Comparison of ENCODE assay signal across 1 cellular context in the genomic region with DNA sequence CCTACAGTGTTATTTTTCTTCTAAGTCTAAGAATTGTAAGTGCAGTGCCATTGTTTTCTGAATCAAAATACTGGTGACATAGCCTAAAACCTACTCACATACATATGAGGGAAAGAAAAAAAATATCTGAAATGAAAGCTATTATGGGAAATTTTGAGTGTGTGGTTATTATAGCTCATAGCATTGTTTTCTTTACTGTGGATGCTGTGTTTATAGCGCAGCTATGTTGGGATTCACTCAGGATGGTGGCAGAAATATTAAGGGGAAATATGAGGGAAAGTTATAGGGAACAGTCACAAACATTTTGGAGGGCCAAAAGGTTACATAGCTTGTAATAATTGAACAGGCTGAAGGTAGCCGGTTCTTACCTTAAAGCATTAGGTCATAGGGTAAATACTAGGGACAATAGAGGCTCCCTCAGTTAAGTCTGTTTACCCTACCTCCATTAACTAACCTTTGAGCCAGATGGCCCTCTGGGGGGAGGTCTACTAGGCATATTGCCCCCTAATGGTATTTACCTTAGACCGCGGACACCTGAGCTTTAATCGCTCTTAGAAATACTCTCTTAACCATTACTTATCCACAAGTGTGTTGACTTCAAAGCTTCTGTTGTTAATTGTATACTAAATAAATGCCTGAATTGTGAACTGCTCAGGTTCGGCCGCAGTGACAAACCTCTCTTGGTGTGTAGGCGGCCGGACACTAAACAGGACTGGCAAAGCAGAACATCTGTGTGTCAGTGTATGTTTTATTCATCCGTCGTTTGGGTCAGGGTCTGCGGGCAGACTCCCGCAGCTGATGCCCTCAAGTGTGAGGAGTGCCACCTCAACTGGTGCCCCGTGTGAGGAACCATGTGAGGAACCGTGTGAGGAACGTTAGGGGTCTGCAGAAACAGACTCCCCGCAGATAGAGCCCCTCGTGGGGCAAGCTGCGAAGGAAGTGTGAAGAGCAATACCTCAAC.
TF ChIP-seq lines count a peak whose summit lies in the region.

No MANE protein-coding gene starts in this region.

TF ChIP-seq in HepG2, 621 proteins besides CTCF, POLR2A, EP300 and RAD21 (continued from another document and continues in another):
- TF ChIP-seq, protein P1, sequence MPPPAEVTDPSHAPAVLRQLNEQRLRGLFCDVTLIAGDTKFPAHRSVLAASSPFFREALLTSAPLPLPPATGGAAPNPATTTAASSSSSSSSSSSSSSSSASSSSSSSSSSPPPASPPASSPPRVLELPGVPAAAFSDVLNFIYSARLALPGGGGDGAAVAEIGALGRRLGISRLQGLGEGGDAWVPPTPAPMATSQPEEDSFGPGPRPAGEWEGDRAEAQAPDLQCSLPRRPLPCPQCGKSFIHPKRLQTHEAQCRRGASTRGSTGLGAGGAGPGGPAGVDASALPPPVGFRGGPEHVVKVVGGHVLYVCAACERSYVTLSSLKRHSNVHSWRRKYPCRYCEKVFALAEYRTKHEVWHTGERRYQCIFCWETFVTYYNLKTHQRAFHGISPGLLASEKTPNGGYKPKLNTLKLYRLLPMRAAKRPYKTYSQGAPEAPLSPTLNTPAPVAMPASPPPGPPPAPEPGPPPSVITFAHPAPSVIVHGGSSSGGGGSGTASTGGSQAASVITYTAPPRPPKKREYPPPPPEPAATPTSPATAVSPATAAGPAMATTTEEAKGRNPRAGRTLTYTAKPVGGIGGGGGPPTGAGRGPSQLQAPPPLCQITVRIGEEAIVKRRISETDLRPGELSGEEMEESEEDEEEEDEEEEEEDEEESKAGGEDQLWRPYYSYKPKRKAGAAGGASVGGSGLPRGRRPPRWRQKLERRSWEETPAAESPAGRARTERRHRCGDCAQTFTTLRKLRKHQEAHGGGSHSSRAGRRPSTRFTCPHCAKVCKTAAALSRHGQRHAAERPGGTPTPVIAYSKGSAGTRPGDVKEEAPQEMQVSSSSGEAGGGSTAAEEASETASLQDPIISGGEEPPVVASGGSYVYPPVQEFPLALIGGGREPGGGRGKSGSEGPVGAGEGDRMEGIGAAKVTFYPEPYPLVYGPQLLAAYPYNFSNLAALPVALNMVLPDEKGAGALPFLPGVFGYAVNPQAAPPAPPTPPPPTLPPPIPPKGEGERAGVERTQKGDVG (CRISPR knock-in tag; IDR thresholded peaks at IDR 0.05; ENCODE audit: borderline replicate concordance): peak; percentile 90; the same call in 1 of the 2 replicates
- TF ChIP-seq, protein P2, sequence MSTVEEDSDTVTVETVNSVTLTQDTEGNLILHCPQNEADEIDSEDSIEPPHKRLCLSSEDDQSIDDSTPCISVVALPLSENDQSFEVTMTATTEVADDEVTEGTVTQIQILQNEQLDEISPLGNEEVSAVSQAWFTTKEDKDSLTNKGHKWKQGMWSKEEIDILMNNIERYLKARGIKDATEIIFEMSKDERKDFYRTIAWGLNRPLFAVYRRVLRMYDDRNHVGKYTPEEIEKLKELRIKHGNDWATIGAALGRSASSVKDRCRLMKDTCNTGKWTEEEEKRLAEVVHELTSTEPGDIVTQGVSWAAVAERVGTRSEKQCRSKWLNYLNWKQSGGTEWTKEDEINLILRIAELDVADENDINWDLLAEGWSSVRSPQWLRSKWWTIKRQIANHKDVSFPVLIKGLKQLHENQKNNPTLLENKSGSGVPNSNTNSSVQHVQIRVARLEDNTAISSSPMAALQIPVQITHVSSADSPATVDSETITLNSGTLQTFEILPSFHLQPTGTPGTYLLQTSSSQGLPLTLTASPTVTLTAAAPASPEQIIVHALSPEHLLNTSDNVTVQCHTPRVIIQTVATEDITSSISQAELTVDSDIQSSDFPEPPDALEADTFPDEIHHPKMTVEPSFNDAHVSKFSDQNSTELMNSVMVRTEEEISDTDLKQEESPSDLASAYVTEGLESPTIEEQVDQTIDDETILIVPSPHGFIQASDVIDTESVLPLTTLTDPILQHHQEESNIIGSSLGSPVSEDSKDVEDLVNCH (CRISPR knock-in tag; IDR thresholded peaks at IDR 0.05): no peak
- TF ChIP-seq HNRNPL (IDR thresholded peaks at IDR 0.05; ENCODE audit: low read depth, low read length): 0 out of 2 replicates have a peak, but pooled peaks have one; percentile 66
- no peak for TF ChIP-seq NR3C1 (CRISPR knock-in tag; IDR thresholded peaks at IDR 0.05)
- no peak for TF ChIP-seq ZNF232 (CRISPR knock-in tag; IDR thresholded peaks at IDR 0.05; ENCODE audit: borderline replicate concordance)
- TF ChIP-seq ZMYM2 (CRISPR knock-in tag; IDR thresholded peaks at IDR 0.05): peak; percentile 86
- 0 out of 2 replicates have a peak, but pooled peaks have one; percentile 46 for TF ChIP-seq ZNF205 (CRISPR knock-in tag; IDR thresholded peaks at IDR 0.05)
- peak; percentile 70; the same call in 1 of the 2 replicates for TF ChIP-seq SMAD3 (CRISPR knock-in tag; IDR thresholded peaks at IDR 0.05)
- 0 out of 2 replicates have a peak, but pooled peaks have one; percentile 30 for TF ChIP-seq ZNF749 (CRISPR knock-in tag; IDR thresholded peaks at IDR 0.05; ENCODE audit: borderline replicate concordance)
- no peak for TF ChIP-seq ZBTB3 (CRISPR knock-in tag; IDR thresholded peaks at IDR 0.05; ENCODE audit: borderline replicate concordance, low read depth)
- TF ChIP-seq AHR (CRISPR knock-in tag; IDR thresholded peaks at IDR 0.05): no peak
- TF ChIP-seq ZNF607 (CRISPR knock-in tag; IDR thresholded peaks at IDR 0.05; ENCODE audit: borderline replicate concordance): no peak
- TF ChIP-seq, protein P3, sequence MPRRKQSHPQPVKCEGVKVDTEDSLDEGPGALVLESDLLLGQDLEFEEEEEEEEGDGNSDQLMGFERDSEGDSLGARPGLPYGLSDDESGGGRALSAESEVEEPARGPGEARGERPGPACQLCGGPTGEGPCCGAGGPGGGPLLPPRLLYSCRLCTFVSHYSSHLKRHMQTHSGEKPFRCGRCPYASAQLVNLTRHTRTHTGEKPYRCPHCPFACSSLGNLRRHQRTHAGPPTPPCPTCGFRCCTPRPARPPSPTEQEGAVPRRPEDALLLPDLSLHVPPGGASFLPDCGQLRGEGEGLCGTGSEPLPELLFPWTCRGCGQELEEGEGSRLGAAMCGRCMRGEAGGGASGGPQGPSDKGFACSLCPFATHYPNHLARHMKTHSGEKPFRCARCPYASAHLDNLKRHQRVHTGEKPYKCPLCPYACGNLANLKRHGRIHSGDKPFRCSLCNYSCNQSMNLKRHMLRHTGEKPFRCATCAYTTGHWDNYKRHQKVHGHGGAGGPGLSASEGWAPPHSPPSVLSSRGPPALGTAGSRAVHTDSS (CRISPR knock-in tag; conservative IDR thresholded peaks at IDR 0.05): no peak
- peak; percentile 61; the same call in 1 of the 2 replicates for TF ChIP-seq ZFP1 (CRISPR knock-in tag; IDR thresholded peaks at IDR 0.05)
- TF ChIP-seq, protein P4, sequence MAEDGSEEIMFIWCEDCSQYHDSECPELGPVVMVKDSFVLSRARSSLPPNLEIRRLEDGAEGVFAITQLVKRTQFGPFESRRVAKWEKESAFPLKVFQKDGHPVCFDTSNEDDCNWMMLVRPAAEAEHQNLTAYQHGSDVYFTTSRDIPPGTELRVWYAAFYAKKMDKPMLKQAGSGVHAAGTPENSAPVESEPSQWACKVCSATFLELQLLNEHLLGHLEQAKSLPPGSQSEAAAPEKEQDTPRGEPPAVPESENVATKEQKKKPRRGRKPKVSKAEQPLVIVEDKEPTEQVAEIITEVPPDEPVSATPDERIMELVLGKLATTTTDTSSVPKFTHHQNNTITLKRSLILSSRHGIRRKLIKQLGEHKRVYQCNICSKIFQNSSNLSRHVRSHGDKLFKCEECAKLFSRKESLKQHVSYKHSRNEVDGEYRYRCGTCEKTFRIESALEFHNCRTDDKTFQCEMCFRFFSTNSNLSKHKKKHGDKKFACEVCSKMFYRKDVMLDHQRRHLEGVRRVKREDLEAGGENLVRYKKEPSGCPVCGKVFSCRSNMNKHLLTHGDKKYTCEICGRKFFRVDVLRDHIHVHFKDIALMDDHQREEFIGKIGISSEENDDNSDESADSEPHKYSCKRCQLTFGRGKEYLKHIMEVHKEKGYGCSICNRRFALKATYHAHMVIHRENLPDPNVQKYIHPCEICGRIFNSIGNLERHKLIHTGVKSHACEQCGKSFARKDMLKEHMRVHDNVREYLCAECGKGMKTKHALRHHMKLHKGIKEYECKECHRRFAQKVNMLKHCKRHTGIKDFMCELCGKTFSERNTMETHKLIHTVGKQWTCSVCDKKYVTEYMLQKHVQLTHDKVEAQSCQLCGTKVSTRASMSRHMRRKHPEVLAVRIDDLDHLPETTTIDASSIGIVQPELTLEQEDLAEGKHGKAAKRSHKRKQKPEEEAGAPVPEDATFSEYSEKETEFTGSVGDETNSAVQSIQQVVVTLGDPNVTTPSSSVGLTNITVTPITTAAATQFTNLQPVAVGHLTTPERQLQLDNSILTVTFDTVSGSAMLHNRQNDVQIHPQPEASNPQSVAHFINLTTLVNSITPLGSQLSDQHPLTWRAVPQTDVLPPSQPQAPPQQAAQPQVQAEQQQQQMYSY (CRISPR knock-in tag; IDR thresholded peaks at IDR 0.05): no peak
- no peak; the same call in 1 of the 2 replicates for TF ChIP-seq MIER3 (CRISPR knock-in tag; IDR thresholded peaks at IDR 0.05; ENCODE audit: borderline replicate concordance)
- peak; percentile 95 for TF ChIP-seq NR2F6 (IDR thresholded peaks at IDR 0.05)
- peak; percentile 86 for TF ChIP-seq NR2F6 (CRISPR knock-in tag; IDR thresholded peaks at IDR 0.05)
- no peak; the same call in 1 of the 2 replicates for TF ChIP-seq ZSCAN25 (CRISPR knock-in tag; IDR thresholded peaks at IDR 0.05)
- no peak for TF ChIP-seq CENPT (CRISPR knock-in tag; IDR thresholded peaks at IDR 0.05; ENCODE audit: low read depth)
- TF ChIP-seq, protein P5, sequence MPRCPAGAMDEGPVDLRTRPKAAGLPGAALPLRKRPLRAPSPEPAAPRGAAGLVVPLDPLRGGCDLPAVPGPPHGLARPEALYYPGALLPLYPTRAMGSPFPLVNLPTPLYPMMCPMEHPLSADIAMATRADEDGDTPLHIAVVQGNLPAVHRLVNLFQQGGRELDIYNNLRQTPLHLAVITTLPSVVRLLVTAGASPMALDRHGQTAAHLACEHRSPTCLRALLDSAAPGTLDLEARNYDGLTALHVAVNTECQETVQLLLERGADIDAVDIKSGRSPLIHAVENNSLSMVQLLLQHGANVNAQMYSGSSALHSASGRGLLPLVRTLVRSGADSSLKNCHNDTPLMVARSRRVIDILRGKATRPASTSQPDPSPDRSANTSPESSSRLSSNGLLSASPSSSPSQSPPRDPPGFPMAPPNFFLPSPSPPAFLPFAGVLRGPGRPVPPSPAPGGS (CRISPR knock-in tag; IDR thresholded peaks at IDR 0.05): no peak
- no peak for TF ChIP-seq TP53 (CRISPR knock-in tag; conservative IDR thresholded peaks at IDR 0.05)
- no peak for TF ChIP-seq ZBTB42 (CRISPR knock-in tag; IDR thresholded peaks at IDR 0.05)
- TF ChIP-seq PAX8 (CRISPR knock-in tag; IDR thresholded peaks at IDR 0.05; ENCODE audit: borderline replicate concordance): no peak
- no peak for TF ChIP-seq ZNF780A (CRISPR knock-in tag; IDR thresholded peaks at IDR 0.05)
- TF ChIP-seq XRCC5 (optimal IDR thresholded peaks at IDR 0.05; ENCODE audit: low read length): no peak
- TF ChIP-seq KLF13 (CRISPR knock-in tag; IDR thresholded peaks at IDR 0.05): no peak
- TF ChIP-seq, protein P6, sequence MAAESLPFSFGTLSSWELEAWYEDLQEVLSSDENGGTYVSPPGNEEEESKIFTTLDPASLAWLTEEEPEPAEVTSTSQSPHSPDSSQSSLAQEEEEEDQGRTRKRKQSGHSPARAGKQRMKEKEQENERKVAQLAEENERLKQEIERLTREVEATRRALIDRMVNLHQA (CRISPR knock-in tag; IDR thresholded peaks at IDR 0.05): no peak
- TF ChIP-seq, protein P7, sequence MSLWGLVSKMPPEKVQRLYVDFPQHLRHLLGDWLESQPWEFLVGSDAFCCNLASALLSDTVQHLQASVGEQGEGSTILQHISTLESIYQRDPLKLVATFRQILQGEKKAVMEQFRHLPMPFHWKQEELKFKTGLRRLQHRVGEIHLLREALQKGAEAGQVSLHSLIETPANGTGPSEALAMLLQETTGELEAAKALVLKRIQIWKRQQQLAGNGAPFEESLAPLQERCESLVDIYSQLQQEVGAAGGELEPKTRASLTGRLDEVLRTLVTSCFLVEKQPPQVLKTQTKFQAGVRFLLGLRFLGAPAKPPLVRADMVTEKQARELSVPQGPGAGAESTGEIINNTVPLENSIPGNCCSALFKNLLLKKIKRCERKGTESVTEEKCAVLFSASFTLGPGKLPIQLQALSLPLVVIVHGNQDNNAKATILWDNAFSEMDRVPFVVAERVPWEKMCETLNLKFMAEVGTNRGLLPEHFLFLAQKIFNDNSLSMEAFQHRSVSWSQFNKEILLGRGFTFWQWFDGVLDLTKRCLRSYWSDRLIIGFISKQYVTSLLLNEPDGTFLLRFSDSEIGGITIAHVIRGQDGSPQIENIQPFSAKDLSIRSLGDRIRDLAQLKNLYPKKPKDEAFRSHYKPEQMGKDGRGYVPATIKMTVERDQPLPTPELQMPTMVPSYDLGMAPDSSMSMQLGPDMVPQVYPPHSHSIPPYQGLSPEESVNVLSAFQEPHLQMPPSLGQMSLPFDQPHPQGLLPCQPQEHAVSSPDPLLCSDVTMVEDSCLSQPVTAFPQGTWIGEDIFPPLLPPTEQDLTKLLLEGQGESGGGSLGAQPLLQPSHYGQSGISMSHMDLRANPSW (CRISPR knock-in tag; IDR thresholded peaks at IDR 0.05; ENCODE audit: borderline replicate concordance): no peak
- TF ChIP-seq GABPB1 (CRISPR knock-in tag; IDR thresholded peaks at IDR 0.05): no peak
- no peak for TF ChIP-seq ZSCAN22 (CRISPR knock-in tag; IDR thresholded peaks at IDR 0.05)
- TF ChIP-seq ZNF121 (CRISPR knock-in tag; IDR thresholded peaks at IDR 0.05): no peak
- peak; percentile 60; the same call in 1 of the 2 replicates for TF ChIP-seq ARNTL (CRISPR knock-in tag; IDR thresholded peaks at IDR 0.05)
- 0 out of 2 replicates have a peak, but pooled peaks have one; percentile 49 for TF ChIP-seq ZNF703 (CRISPR knock-in tag; IDR thresholded peaks at IDR 0.05; ENCODE audit: borderline replicate concordance)
